9 cellular contexts compared by ENCODE assay signal in the genomic region with DNA sequence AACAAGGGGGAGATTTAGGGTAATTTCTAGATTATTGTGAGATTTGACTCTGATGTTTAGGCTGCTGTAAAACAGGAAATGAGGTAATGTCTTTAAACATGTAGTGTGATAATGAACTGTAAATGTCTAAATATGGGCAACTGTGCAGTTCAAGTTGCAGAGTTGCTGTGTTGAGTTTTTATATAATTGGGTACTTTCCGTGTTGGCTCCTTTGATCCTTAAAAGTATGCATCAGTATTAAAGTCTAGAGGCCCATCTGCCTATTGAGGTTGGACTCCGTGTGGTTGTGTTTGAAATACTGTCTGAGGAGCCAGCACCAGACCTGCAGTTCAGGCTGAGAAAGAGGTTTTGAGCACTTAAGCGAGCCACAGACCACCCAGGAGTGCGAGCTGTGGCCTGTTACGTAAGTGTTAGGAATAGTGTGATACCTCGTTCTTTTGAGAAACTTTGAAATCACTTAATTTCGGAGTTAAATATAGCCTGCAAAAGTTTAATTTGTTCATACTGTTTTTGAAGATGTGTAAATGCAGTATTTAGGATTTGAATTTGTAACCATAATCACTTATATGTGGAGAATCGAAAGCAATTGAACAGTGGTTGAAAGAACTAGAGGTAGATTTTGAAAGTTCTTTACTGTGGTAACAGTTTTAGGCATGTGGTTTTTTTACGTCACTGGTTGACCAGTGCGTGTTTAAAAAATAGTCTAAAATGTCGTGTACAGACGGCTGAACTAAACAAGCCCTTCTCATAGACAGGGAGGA. TPM values are rescaled to one million over a fixed set of nuclear protein-coding genes. Genes with fewer than 3 reads are reported as not detected.
DNase-seq lines count a peak whose midpoint lies in the region; ATAC-seq and TF ChIP-seq lines count a peak whose summit lies in the region.
"Had no signal": no experiment of that assay in that cellular context is flagged by ENCODE, and none has a peak within 500 bp of the region (broad histone marks: within the 10 kb centered on the region; RNA-seq: fewer than 3 reads in every experiment).

No MANE protein-coding gene starts in this region.

- BruUV-seq in IMR-90 (replicated peaks; lab: Mats Ljungman, UMichigan) = no TSS peak
- BruUV-seq in PC-9 (replicated peaks; lab: Mats Ljungman, UMichigan) = no TSS peak

- peaks cover 29 to 83% of the 10 kb centered on the region in 2 experiments for H3K79me1 ChIP-seq in IMR-90 (ENCODE audit: low read depth in 1 of 2, low read length in 2 of 2)

- no peaks in the 10 kb centered on the region for H3K27me3 Mint-ChIP-seq in stimulated activated memory B cell treated with anti-CD40 and anti-IgM and Interleukin-4, amounts not matched to agents 10 μg/mL and 1 μg/mL and 100 μg/mL, for 72 hours

- H3K4me3 ChIP-seq in IMR-90 (ENCODE audit: insufficient read depth, low read depth, low read length) (peak overlapping the region; percentile 10; the same call in 1 of the 2 replicates), right cardiac atrium (ENCODE audit: low read length) (no peak overlapping the region), foreskin fibroblast (ENCODE audit: low read depth in 1 of 2, low read length in 2 of 2) (no peak overlapping the region), PC-9 (no peak overlapping the region)

- H3K4me2 ChIP-seq in IMR-90 (ENCODE audit: low read depth, low read length) = peak overlapping the region; percentile 89
- no peak overlapping the region for H3K4me2 ChIP-seq in PC-9

- peak overlapping the region; percentile 86 for H3K23ac ChIP-seq in IMR-90 (ENCODE audit: low read depth, low read length)

- no peaks in the 10 kb centered on the region for H3K9me3 Mint-ChIP-seq in stimulated activated memory B cell treated with anti-CD40 and anti-IgM and Interleukin-4, amounts not matched to agents 10 μg/mL and 1 μg/mL and 100 μg/mL, for 72 hours

- H3K4me3 Mint-ChIP-seq in stimulated activated memory B cell treated with anti-CD40 and anti-IgM and Interleukin-4, amounts not matched to agents 10 μg/mL and 1 μg/mL and 100 μg/mL, for 72 hours = peak overlapping the region; percentile 76

- TF ChIP-seq RAD21 in IMR-90 (IDR thresholded peaks at IDR 0.05; ENCODE audit: low read length) = no peak

- peak overlapping the region; percentile 71; the same call in 1 of the 2 replicates for H2BK20ac ChIP-seq in IMR-90 (ENCODE audit: low read depth, low read length)

- H3K4me1 ChIP-seq in IMR-90 (ENCODE audit: control insufficient read depth, insufficient read depth, low read length) (peaks cover 22% of the 10 kb centered on the region), right cardiac atrium (ENCODE audit: control insufficient read depth, insufficient read depth, low read length) (peaks cover 15% of the 10 kb centered on the region), PC-9 (replicated peaks; ENCODE audit: insufficient read depth) (no peaks in the 10 kb centered on the region)

- peak overlapping the region; percentile 63 for H3K9ac ChIP-seq in IMR-90 (ENCODE audit: low read depth, low read length)

- H3K18ac ChIP-seq in IMR-90 (ENCODE audit: low read depth, low read length) = peak overlapping the region; percentile 95

- peaks cover 72% of the 10 kb centered on the region for H3K4me1 Mint-ChIP-seq in stimulated activated memory B cell treated with anti-CD40 and anti-IgM and Interleukin-4, amounts not matched to agents 10 μg/mL and 1 μg/mL and 100 μg/mL, for 72 hours

- peaks cover 6% of the 10 kb centered on the region; the same call in 1 of the 2 replicates for H3F3A ChIP-seq in PC-9 (ENCODE audit: insufficient read depth, low read depth)

- H2BK120ac ChIP-seq in IMR-90 (ENCODE audit: low read depth, low read length) = peak overlapping the region; percentile 78

- no peak for TF ChIP-seq POLR2A in IMR-90 (IDR thresholded peaks at IDR 0.05; ENCODE audit: low read depth, low read length)

- no peaks in the 10 kb centered on the region for H3K9me3 ChIP-seq in IMR-90 (ENCODE audit: control insufficient read depth, insufficient read depth, low read length)
- H3K9me3 ChIP-seq in right cardiac atrium (ENCODE audit: control insufficient read depth, low read length) = no peaks in the 10 kb centered on the region
- H3K9me3 ChIP-seq in PC-9 (ENCODE audit: insufficient read depth, low read depth) = no peaks in the 10 kb centered on the region

- H2BK5ac ChIP-seq in IMR-90 (ENCODE audit: low read depth, low read length, poor library complexity, severe bottlenecking) = peak overlapping the region; percentile 84

- peak overlapping the region; percentile 56; the same call in 1 of the 3 replicates for H2BK15ac ChIP-seq in IMR-90 (ENCODE audit: low read depth, low read length)

- peak overlapping the region; percentile 75 to 85 for H4K8ac ChIP-seq in IMR-90 (ENCODE audit: low read depth in 2 of 2, low read length in 2 of 2)

- POLR2A ChIA-PET in IMR-90 (lab: Charles Lee; ENCODE audit: unreplicated experiment) = interaction anchor here (1.0 kb wide), 1 partner anchor 11 kb away, joined by 3 read pairs; no protein-coding TSS in a partner anchor
- POLR2A ChIA-PET in PC-9 (lab: Charles Lee; ENCODE audit: unreplicated experiment) = no interaction called here

- peaks cover 20% of the 10 kb centered on the region for H3K9me1 ChIP-seq in IMR-90 (ENCODE audit: insufficient read depth, low read length)

- intact Hi-C loops in IMR-90 (cut with micrococcal nuclease) = loop anchor here (1.0 kb wide), 1 partner anchor 235 kb away; no protein-coding TSS in a partner anchor
- intact Hi-C loops in right cardiac atrium (cut with DNase I) = no loop called here
- intact Hi-C loops in PC-9 (cut with micrococcal nuclease; ENCODE audit: unreplicated experiment) = loop anchor here (10.0 kb wide), 1 partner anchor 116 kb away; no protein-coding TSS in a partner anchor

- H3K9me2 ChIP-seq in PC-9 (ENCODE audit: insufficient read depth) = no peaks in the 10 kb centered on the region

- H3K4ac ChIP-seq in IMR-90 (ENCODE audit: low read depth, low read length) = peak overlapping the region; percentile 88

- H4K20me1 ChIP-seq in IMR-90 (ENCODE audit: insufficient read depth, low read length) = peaks cover 24% of the 10 kb centered on the region; the same call in 1 of the 2 replicates
- peaks cover 52% of the 10 kb centered on the region for H4K20me1 ChIP-seq in PC-9 (ENCODE audit: insufficient read depth)

- H3K56ac ChIP-seq in IMR-90 (ENCODE audit: extremely low read depth, insufficient read depth, low read length) = peak overlapping the region; percentile 48

- peak overlapping the region; percentile 86 for H3K14ac ChIP-seq in IMR-90 (replicated peaks; ENCODE audit: low read depth, low read length)

- peak overlapping the region; percentile 79 for H4K91ac ChIP-seq in IMR-90 (ENCODE audit: insufficient read depth, low read depth, low read length)

- peak overlapping the region; percentile 94 for H3K27ac Mint-ChIP-seq in stimulated activated memory B cell treated with anti-CD40 and anti-IgM and Interleukin-4, amounts not matched to agents 10 μg/mL and 1 μg/mL and 100 μg/mL, for 72 hours

- WGBS in IMR-90 (ENCODE audit: extremely low coverage in 2 of 2, insufficient read length in 1 of 2), 2 experiments = 0% methylated on average over 2 of the region's 12 CpGs; no CpG with 5 or more reads in 1 of the 2 experiments
- 46% methylated on average over 12 of the region's 12 CpGs for WGBS in right cardiac atrium

- TF ChIP-seq CTCF in IMR-90 (conservative IDR thresholded peaks at IDR 0.05; ENCODE audit: low read depth, low read length) = no peak
- TF ChIP-seq CTCF in foreskin fibroblast (IDR thresholded peaks at IDR 0.05; ENCODE audit: low read depth, low read length) = no peak
- TF ChIP-seq CTCF in PC-9 (conservative IDR thresholded peaks at IDR 0.05) = no peak

- H3K36me3 Mint-ChIP-seq in stimulated activated memory B cell treated with anti-CD40 and anti-IgM and Interleukin-4, amounts not matched to agents 10 μg/mL and 1 μg/mL and 100 μg/mL, for 72 hours = peaks cover 6% of the 10 kb centered on the region

- no peaks in the 10 kb centered on the region for H3K27me3 ChIP-seq in IMR-90 (ENCODE audit: control insufficient read depth, insufficient read depth, low read length)
- no peaks in the 10 kb centered on the region for H3K27me3 ChIP-seq in right cardiac atrium (ENCODE audit: control insufficient read depth, insufficient read depth)
- no peaks in the 10 kb centered on the region for H3K27me3 ChIP-seq in PC-9 (ENCODE audit: insufficient read depth, low read depth)

- peak overlapping the region; percentile 74; the same call in 1 of the 2 replicates for H2AK5ac ChIP-seq in IMR-90 (ENCODE audit: low read depth, low read length)

- ATAC-seq in IMR-90 (ENCODE audit: low read depth) = peak; percentile 52
- no peak for ATAC-seq in right cardiac atrium
- ATAC-seq in stimulated activated memory B cell treated with anti-CD40 and anti-IgM and Interleukin-4, amounts not matched to agents 10 μg/mL and 1 μg/mL and 100 μg/mL, for 72 hours = peak; percentile 73

- dilution Hi-C loops in IMR-90 (cut with HindIII; ENCODE audit: low sequenced_read_pairs, unreplicated experiment) = no loop called here

- in situ Hi-C loops in IMR-90 (cut with MboI; ENCODE audit: low sequenced_read_pairs) = no loop called here

- H4K5ac ChIP-seq in IMR-90 (ENCODE audit: low read depth, low read length) = peak overlapping the region; percentile 94

- CTCF ChIA-PET in IMR-90 (lab: Yijun Ruan, JAX) (interaction anchor here (1.4 kb wide), 1 partner anchor 18 kb away, joined by 3 read pairs; no protein-coding TSS in a partner anchor), PC-9 (lab: Charles Lee) (no interaction called here)

- peak overlapping the region; percentile 70 for H2AK9ac ChIP-seq in IMR-90 (replicated peaks; ENCODE audit: low read depth, low read length, poor library complexity)

- peaks cover 14% of the 10 kb centered on the region for H3K36me3 ChIP-seq in IMR-90 (ENCODE audit: control insufficient read depth, insufficient read depth, low read length)
- H3K36me3 ChIP-seq in PC-9 (ENCODE audit: low read depth) = peaks cover 14% of the 10 kb centered on the region; the same call in 1 of the 2 replicates

- peak overlapping the region; percentile 90 for H3K27ac ChIP-seq in IMR-90 (ENCODE audit: insufficient read depth, low read length)
- peak overlapping the region; percentile 72 for H3K27ac ChIP-seq in right cardiac atrium (ENCODE audit: low read length)
- H3K27ac ChIP-seq in PC-9 = no peak overlapping the region

- peaks cover 78% of the 10 kb centered on the region for H3K79me2 ChIP-seq in PC-9 (ENCODE audit: low read depth)

- DNase-seq in GM19238 (ENCODE audit: insufficient read length, low spot score) = peak; percentile 28
- peak; percentile 70 for DNase-seq in IMR-90
- peak; percentile 61 to 63 for DNase-seq in activated T-cell treated with anti-CD3 and anti-CD28 coated beads, Interleukin-2, amount 50 U/mL, for 48 hours
- peak in 2 of 3 donors; percentile 2 to 54 for DNase-seq in right cardiac atrium
- no peak for DNase-seq in foreskin fibroblast
- DNase-seq in PC-9 = no peak

- H2AFZ ChIP-seq in IMR-90 (replicated peaks; ENCODE audit: low read length, poor library complexity) (peak overlapping the region; percentile 80), PC-9 (no peak overlapping the region)

RNA-seq across cellular contexts. Expression of a gene that starts 9.0 kb away (rescaled TPM):
- total RNA-seq in IMR-90 (2012; rRNA removed) (15.8 and 20.6 TPM in 2 replicates), right cardiac atrium (10 to 100 TPM; 26.5 to 31.8 (median 28.4) TPM), PC-9 (2021) (24.4 and 35.4 TPM in 2 replicates)
- polyA plus RNA-seq in IMR-90 (2012; rRNA removed) (83.4 and 95.6 TPM in 2 replicates), right cardiac atrium (21.1 TPM)
- polyA plus RNA-seq in IMR-90 (2012; cell fraction: cytosol; rRNA removed) = 27.4 and 66.8 TPM in 2 replicates
- polyA plus RNA-seq in IMR-90 (2012; cell fraction: nucleus; rRNA removed; ENCODE audit: low replicate concordance) = 778 and 1,218 TPM in 2 replicates

RNA-seq across cellular contexts. Expression of a gene that starts 34.0 kb away (rescaled TPM):
- total RNA-seq in IMR-90 (2012; rRNA removed) (not detected in 2 replicates), right cardiac atrium (not detected), PC-9 (2021) (1.0 and 1.4 TPM in 2 replicates)
- polyA plus RNA-seq in IMR-90 (2012; rRNA removed) (not detected in 2 replicates), right cardiac atrium (not detected)
- polyA plus RNA-seq in IMR-90 (2012; cell fraction: cytosol; rRNA removed) = not detected in 2 replicates
- not detected in 2 replicates for polyA plus RNA-seq in IMR-90 (2012; cell fraction: nucleus; rRNA removed; ENCODE audit: low replicate concordance)
- total RNA-seq: activated CD8-positive, alpha-beta memory T cell treated with anti-CD3 and anti-CD28 coated beads for 36 hours; subcutaneous adipose tissue had no signal

Comparison
In these comparisons a context has a peak if more than half of its experiments do, and no peak if none do; other contexts are left out.
1. DNase-seq: peak in GM19238 (single experiment), IMR-90 (single experiment), activated T-cell treated with anti-CD3 and anti-CD28 coated beads, Interleukin-2, amount 50 U/mL, for 48 hours (2 of 2) and right cardiac atrium (2 of 3); none in foreskin fibroblast (0 of 2) and PC-9 (0 of 2).
2. ATAC-seq: peak in IMR-90 (single experiment) and stimulated activated memory B cell treated with anti-CD40 and anti-IgM and Interleukin-4, amounts not matched to agents 10 μg/mL and 1 μg/mL and 100 μg/mL, for 72 hours (single experiment); none in right cardiac atrium (0 of 2).
3. intact Hi-C loops: an anchor here in IMR-90 (1.0 kb wide) and PC-9 (10.0 kb wide); none called in right cardiac atrium.